7 cellular contexts compared by ENCODE assay signal in genomic region chr3:11642455-11643162, GRCh38.
DNase-seq lines count a peak whose midpoint lies in the region; ATAC-seq and TF ChIP-seq lines count a peak whose summit lies in the region.

No MANE protein-coding gene starts in this region.

- TF ChIP-seq CTCF in VCaP (conservative IDR thresholded peaks at IDR 0.05): no peak
- TF ChIP-seq CTCF in cardiac fibroblast (IDR thresholded peaks at IDR 0.05; ENCODE audit: low read depth, low read length): no peak

- H3K27ac ChIP-seq in VCaP: peak overlapping the region; percentile 95

- H3K4me3 ChIP-seq in cardiac fibroblast (replicated peaks in 1 of 2; ENCODE audit: low read depth in 2 of 2, low read length in 2 of 2): peak overlapping the region; percentile 69 to 90

- DNase-seq in NAMALWA (ENCODE audit: low spot score) (peak; percentile 87), cardiac fibroblast (ENCODE audit: low read depth in 2 of 2) (peak; percentile 90 to 92), islet precursor cell (peak; percentile 74)
- DNase-seq in stimulated activated CD4-positive, alpha-beta T cell treated with anti-CD3 and anti-CD28 coated beads, Interleukin-12 subunit alpha, Interleukin-12 subunit beta, amount 100 ng/mL, for 4 hours: peak; percentile 44

- ATAC-seq in GM18498 (IDR thresholded peaks at IDR 0.05; ENCODE audit: unreplicated experiment): peak; percentile 72
- peak; percentile 55 for ATAC-seq in HG02571 (IDR thresholded peaks at IDR 0.05; ENCODE audit: unreplicated experiment)

Comparison
In these comparisons a context has a peak if more than half of its experiments do, and no peak if none do; other contexts are left out.
1. Peak in every context shown above with its lines: DNase-seq, ATAC-seq, H3K4me3 ChIP-seq and H3K27ac ChIP-seq.